ENCODE assay signal across 8 cellular contexts in the genomic region with DNA sequence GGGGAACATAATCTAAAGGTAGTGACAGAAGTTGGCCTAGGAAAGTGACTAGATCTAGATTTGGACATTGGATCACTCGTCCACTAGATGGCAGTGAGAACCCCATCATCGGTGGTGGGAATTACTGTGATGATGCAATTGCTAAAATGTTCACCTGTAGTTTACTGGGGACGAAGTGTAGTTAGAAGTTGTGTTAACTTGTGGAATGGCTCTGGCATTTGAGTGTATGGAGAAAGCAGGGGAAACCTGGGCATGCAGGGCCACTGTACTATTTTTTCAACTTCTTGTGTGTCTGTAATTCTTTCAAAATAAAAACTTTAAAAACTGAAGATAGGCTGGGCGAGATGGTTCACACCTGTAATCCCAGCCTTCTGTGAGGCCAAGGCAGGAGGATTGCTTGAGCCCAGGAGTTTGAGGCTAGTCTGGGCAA.
DNase-seq lines count a peak whose midpoint lies in the region; TF ChIP-seq lines count a peak whose summit lies in the region.

No MANE protein-coding gene starts in this region.

- H3K36me3 Mint-ChIP-seq in T-helper 1 cell treated with Interleukin-12 subunit alpha and Interleukin-12 subunit beta and Interleukin-4 antibody, amounts not matched to agents 30 μg/mL and 1 μg/mL, for 36 hours (ENCODE audit: low read depth), result peaks cover 3% of the 10 kb centered on the region

- WGBS in spleen, 5 donors, result 23 to 25% (median 24%) methylated on average over 4 of the region's 4 CpGs

- CTCF ChIA-PET in HEK293 (lab: Yijun Ruan, JAX), result interaction anchor here (0.5 to 8.5 kb wide), 31 partner anchors 9 to 1127 kb away, joined by 3 to 137 read pairs (median 3); a partner anchor contains a TSS

- no peak overlapping the region for H3K4me3 Mint-ChIP-seq in T-helper 1 cell treated with Interleukin-12 subunit alpha and Interleukin-12 subunit beta and Interleukin-4 antibody, amounts not matched to agents 30 μg/mL and 1 μg/mL, for 36 hours

- H3K27me3 Mint-ChIP-seq in T-helper 1 cell treated with Interleukin-12 subunit alpha and Interleukin-12 subunit beta and Interleukin-4 antibody, amounts not matched to agents 30 μg/mL and 1 μg/mL, for 36 hours (ENCODE audit: low read depth), result no peaks in the 10 kb centered on the region

- H3K27me3 ChIP-seq in spleen (replicated peaks in 1 of 7), result no peaks in the 10 kb centered on the region

- H3K4me3 ChIP-seq in GM12864 (ENCODE audit: low read depth, low read length) (no peak overlapping the region), HEK293 (ENCODE audit: low read depth, low read length) (no peak overlapping the region), spleen (no peak overlapping the region)

- intact Hi-C loops in spleen (cut with DNase I; ENCODE audit: low total_unique reads), result loop anchor here (5.0 kb wide), 2 partner anchors 106 to 636 kb away; no protein-coding TSS in a partner anchor

- H3K4me1 ChIP-seq in HEK293 (ENCODE audit: control insufficient read depth, insufficient read depth, low read length) (no peaks in the 10 kb centered on the region), spleen (peaks cover 0 to 5% (median 3%) of the 10 kb centered on the region in 6 donors)

- DNase-seq in GM12864 (ENCODE audit: low read depth) (peak; percentile 66), MV-4-11 (lab: John Stamatoyannopoulos, UW) (peak; percentile 52), anterior cingulate cortex (lab: John Stamatoyannopoulos, UW) (peak in 43 of 58 donors; percentile 0 to 60 (median 13)), hippocampal formation (lab: John Stamatoyannopoulos, UW) (peak; percentile 34 to 71), spleen (no peak), NCI-H1048 (lab: John Stamatoyannopoulos, UW) (no peak)

- H3K9me3 Mint-ChIP-seq in T-helper 1 cell treated with Interleukin-12 subunit alpha and Interleukin-12 subunit beta and Interleukin-4 antibody, amounts not matched to agents 30 μg/mL and 1 μg/mL, for 36 hours, result peaks cover 10% of the 10 kb centered on the region

- TF ChIP-seq POLR2A in spleen (IDR thresholded peaks at IDR 0.05), result no peak

- H3K9me3 ChIP-seq in HEK293 (ENCODE audit: control insufficient read depth, insufficient read depth, low read depth, low read length) (no peaks in the 10 kb centered on the region), spleen (no peaks in the 10 kb centered on the region)

- H3K27ac ChIP-seq in HEK293 (ENCODE audit: extremely low read depth, low read depth, low read length), result no peak overlapping the region
- no peak overlapping the region for H3K27ac ChIP-seq in spleen

- H3K36me3 ChIP-seq in HEK293 (ENCODE audit: control insufficient read depth in 2 of 2, insufficient read depth in 1 of 2, low read length in 2 of 2) (no peaks in the 10 kb centered on the region), spleen (no peaks in the 10 kb centered on the region)

- POLR2A ChIA-PET in HEK293 (lab: Yijun Ruan, JAX), result interaction anchor here (7.2 kb wide), 1 partner anchor 101 kb away, joined by 51 read pairs; a partner anchor contains a TSS

- TF ChIP-seq CTCF in GM12864 (IDR thresholded peaks at IDR 0.05; ENCODE audit: low read depth, low read length, missing control alignments) (peak; percentile 71), HEK293 (tag by site-specific recombination; IDR thresholded peaks at IDR 0.05) (peak; percentile 83), spleen (IDR thresholded peaks at IDR 0.05 in 8 of 11, conservative IDR thresholded peaks at IDR 0.05 in 3 of 11) (peak; percentile 72 to 89 (median 81))

- peak overlapping the region; percentile 50 for H3K27ac Mint-ChIP-seq in T-helper 1 cell treated with Interleukin-12 subunit alpha and Interleukin-12 subunit beta and Interleukin-4 antibody, amounts not matched to agents 30 μg/mL and 1 μg/mL, for 36 hours

- peaks cover 21% of the 10 kb centered on the region for H3K4me1 Mint-ChIP-seq in T-helper 1 cell treated with Interleukin-12 subunit alpha and Interleukin-12 subunit beta and Interleukin-4 antibody, amounts not matched to agents 30 μg/mL and 1 μg/mL, for 36 hours (ENCODE audit: low read depth)

TF ChIP-seq in HEK293, 187 proteins besides CTCF, POLR2A, EP300 and RAD21 (continues in another document):
- TF ChIP-seq, protein P1, sequence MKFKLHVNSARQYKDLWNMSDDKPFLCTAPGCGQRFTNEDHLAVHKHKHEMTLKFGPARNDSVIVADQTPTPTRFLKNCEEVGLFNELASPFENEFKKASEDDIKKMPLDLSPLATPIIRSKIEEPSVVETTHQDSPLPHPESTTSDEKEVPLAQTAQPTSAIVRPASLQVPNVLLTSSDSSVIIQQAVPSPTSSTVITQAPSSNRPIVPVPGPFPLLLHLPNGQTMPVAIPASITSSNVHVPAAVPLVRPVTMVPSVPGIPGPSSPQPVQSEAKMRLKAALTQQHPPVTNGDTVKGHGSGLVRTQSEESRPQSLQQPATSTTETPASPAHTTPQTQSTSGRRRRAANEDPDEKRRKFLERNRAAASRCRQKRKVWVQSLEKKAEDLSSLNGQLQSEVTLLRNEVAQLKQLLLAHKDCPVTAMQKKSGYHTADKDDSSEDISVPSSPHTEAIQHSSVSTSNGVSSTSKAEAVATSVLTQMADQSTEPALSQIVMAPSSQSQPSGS (tag by site-specific recombination; IDR thresholded peaks at IDR 0.05; ENCODE audit: low read depth), result peak; percentile 67; the same call in 1 of the 2 replicates
- TF ChIP-seq SCRT2 (tag by site-specific recombination; IDR thresholded peaks at IDR 0.05), result peak; percentile 99
- peak; percentile 62 for TF ChIP-seq ZNF629 (tag by site-specific recombination; IDR thresholded peaks at IDR 0.05)
- TF ChIP-seq ZNF654 (tag by site-specific recombination; IDR thresholded peaks at IDR 0.05; ENCODE audit: low read depth), result peak; percentile 98
- peak; percentile 92 for TF ChIP-seq ZEB2 (tag by site-specific recombination; IDR thresholded peaks at IDR 0.05)
- TF ChIP-seq, protein P2, sequence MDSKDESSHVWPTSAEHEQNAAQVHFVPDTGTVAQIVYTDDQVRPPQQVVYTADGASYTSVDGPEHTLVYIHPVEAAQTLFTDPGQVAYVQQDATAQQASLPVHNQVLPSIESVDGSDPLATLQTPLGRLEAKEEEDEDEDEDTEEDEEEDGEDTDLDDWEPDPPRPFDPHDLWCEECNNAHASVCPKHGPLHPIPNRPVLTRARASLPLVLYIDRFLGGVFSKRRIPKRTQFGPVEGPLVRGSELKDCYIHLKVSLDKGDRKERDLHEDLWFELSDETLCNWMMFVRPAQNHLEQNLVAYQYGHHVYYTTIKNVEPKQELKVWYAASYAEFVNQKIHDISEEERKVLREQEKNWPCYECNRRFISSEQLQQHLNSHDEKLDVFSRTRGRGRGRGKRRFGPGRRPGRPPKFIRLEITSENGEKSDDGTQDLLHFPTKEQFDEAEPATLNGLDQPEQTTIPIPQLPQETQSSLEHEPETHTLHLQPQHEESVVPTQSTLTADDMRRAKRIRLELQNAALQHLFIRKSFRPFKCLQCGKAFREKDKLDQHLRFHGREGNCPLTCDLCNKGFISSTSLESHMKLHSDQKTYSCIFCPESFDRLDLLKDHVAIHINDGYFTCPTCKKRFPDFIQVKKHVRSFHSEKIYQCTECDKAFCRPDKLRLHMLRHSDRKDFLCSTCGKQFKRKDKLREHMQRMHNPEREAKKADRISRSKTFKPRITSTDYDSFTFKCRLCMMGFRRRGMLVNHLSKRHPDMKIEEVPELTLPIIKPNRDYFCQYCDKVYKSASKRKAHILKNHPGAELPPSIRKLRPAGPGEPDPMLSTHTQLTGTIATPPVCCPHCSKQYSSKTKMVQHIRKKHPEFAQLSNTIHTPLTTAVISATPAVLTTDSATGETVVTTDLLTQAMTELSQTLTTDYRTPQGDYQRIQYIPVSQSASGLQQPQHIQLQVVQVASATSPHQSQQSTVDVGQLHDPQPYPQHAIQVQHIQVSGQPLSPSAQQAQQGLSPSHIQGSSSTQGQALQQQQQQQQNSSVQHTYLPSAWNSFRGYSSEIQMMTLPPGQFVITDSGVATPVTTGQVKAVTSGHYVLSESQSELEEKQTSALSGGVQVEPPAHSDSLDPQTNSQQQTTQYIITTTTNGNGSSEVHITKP (tag by site-specific recombination; IDR thresholded peaks at IDR 0.05), result 0 out of 2 replicates have a peak, but pooled peaks have one; percentile 42
- TF ChIP-seq, protein P3, sequence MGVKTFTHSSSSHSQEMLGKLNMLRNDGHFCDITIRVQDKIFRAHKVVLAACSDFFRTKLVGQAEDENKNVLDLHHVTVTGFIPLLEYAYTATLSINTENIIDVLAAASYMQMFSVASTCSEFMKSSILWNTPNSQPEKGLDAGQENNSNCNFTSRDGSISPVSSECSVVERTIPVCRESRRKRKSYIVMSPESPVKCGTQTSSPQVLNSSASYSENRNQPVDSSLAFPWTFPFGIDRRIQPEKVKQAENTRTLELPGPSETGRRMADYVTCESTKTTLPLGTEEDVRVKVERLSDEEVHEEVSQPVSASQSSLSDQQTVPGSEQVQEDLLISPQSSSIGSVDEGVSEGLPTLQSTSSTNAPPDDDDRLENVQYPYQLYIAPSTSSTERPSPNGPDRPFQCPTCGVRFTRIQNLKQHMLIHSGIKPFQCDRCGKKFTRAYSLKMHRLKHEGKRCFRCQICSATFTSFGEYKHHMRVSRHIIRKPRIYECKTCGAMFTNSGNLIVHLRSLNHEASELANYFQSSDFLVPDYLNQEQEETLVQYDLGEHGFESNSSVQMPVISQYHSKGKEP (tag by site-specific recombination; IDR thresholded peaks at IDR 0.05), result 0 out of 2 replicates have a peak, but pooled peaks have one; percentile 28
- 0 out of 2 replicates have a peak, but pooled peaks have one; percentile 29 for TF ChIP-seq ZBTB21 (tag by site-specific recombination; IDR thresholded peaks at IDR 0.05)
- TF ChIP-seq ZNF324 (tag by site-specific recombination; IDR thresholded peaks at IDR 0.05), result peak; percentile 67; the same call in 1 of the 2 replicates
- no peak for TF ChIP-seq ZNF214 (tag by site-specific recombination; IDR thresholded peaks at IDR 0.05; ENCODE audit: borderline replicate concordance)
- TF ChIP-seq ZNF2 (tag by site-specific recombination; IDR thresholded peaks at IDR 0.05), result peak; percentile 81; the same call in 1 of the 2 replicates
- TF ChIP-seq ZNF660 (tag by site-specific recombination; IDR thresholded peaks at IDR 0.05), result peak; percentile 67; the same call in 1 of the 2 replicates
- 0 out of 2 replicates have a peak, but pooled peaks have one; percentile 22 for TF ChIP-seq ZBTB17 (tag by site-specific recombination; IDR thresholded peaks at IDR 0.05)

Comparison
In these comparisons a context has a peak if more than half of its experiments do, and no peak if none do; other contexts are left out.
1. DNase-seq: peak in GM12864 (single experiment), MV-4-11 (single experiment), anterior cingulate cortex (43 of 58) and hippocampal formation (2 of 2); none in spleen (single experiment) and NCI-H1048 (single experiment).
2. Peak in every context shown above with its lines, with median percentiles within 50 percentile points of each other: CTCF ChIP-seq.